In the genomic region with DNA sequence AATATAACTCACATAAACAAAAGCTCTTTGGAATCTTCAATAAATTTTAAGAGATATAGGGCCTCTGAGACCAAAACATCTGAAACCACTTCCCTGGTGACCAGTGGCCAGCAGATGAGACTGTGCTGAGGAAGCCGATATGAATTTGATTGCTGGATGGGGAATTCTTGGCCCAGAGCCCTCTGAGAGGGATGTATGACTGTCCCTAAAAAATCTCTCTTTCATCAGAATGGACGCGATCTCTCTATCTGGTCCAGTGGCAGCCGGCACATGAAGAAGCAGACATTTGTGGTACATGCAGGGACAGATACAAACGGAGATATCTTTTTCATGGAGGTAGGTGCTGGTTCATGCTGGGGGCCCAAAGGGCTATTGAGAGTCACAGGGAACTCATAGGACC, we compare ENCODE assay signal across 22 cellular contexts. TPM values are rescaled to one million over a fixed set of nuclear protein-coding genes. Genes with fewer than 3 reads are reported as not detected.
"Had no signal": no experiment of that assay in that cellular context is flagged by ENCODE, and none has a peak within 500 bp of the region (broad histone marks: within the 10 kb centered on the region; RNA-seq: fewer than 3 reads in every experiment).

No MANE protein-coding gene starts in this region.

- H3K9me3 ChIP-seq: ascending aorta, esophagus squamous epithelium, left ventricle myocardium inferior, psoas muscle, transverse colon, uterus had no signal

- H3K4me1 ChIP-seq: ascending aorta, esophagus squamous epithelium, psoas muscle, transverse colon, uterus had no signal

- H3K36me3 ChIP-seq: uterus had no signal

- H3K4me3 ChIP-seq: ascending aorta, esophagus squamous epithelium, left ventricle myocardium inferior, psoas muscle, skin epidermis, transverse colon, uterus had no signal

- H3K27ac ChIP-seq: ascending aorta, esophagus squamous epithelium, left ventricle myocardium inferior, psoas muscle, skin epidermis, transverse colon, uterus had no signal

- H3K9me3 Mint-ChIP-seq: activated CD4-positive, alpha-beta T cell treated with anti-CD3 and anti-CD28 coated beads, Interleukin-2, amount 10 ng/mL, durations not matched to agents 7 days and 5 days; activated naive CD4-positive, alpha-beta T cell treated with anti-CD3 and anti-CD28 coated beads, Interleukin-2, amount 10 ng/mL, durations not matched to agents 7 days and 5 days; activated T-cell treated with anti-CD3 and anti-CD28 coated beads, Interleukin-2, amount 50 U/mL, for 4 hours; dendritic cell treated with granulocyte-macrophage colony-stimulating factor and Interleukin-4, amounts not matched to agents 40 ng/mL and 50 ng/mL, for 4 days; stimulated activated naive CD8-positive, alpha-beta T cell treated with anti-CD3 and anti-CD28 coated beads, Interleukin-15, Interleukin-2, amounts not matched to agents 100 ng/mL and 50 ng/mL, for 24 hours had no signal

- H3K27ac Mint-ChIP-seq: activated CD4-positive, alpha-beta T cell treated with anti-CD3 and anti-CD28 coated beads, Interleukin-2, amount 10 ng/mL, durations not matched to agents 7 days and 5 days; activated CD8-positive, alpha-beta T cell treated with anti-CD3 and anti-CD28 coated beads, Interleukin-2, amount 10 ng/mL, durations not matched to agents 7 days and 5 days; activated naive CD4-positive, alpha-beta T cell treated with anti-CD3 and anti-CD28 coated beads, Interleukin-2, amount 10 ng/mL, durations not matched to agents 7 days and 5 days; dendritic cell treated with granulocyte-macrophage colony-stimulating factor and Interleukin-4, amounts not matched to agents 40 ng/mL and 50 ng/mL, for 4 days; stimulated activated naive CD8-positive, alpha-beta T cell treated with anti-CD3 and anti-CD28 coated beads, Interleukin-15, Interleukin-2, amounts not matched to agents 100 ng/mL and 50 ng/mL, for 24 hours had no signal

- DNase-seq: activated CD4-positive, alpha-beta T cell treated with anti-CD3 and anti-CD28 coated beads, Interleukin-2, amount 10 ng/mL, durations not matched to agents 7 days and 5 days; activated CD8-positive, alpha-beta T cell treated with anti-CD3 and anti-CD28 coated beads, Interleukin-2, amount 10 ng/mL, durations not matched to agents 7 days and 5 days; activated effector memory CD4-positive, alpha-beta T cell treated with Interleukin-2 at 50 U/mL for 16 hours; activated naive CD4-positive, alpha-beta T cell treated with anti-CD3 and anti-CD28 coated beads, Interleukin-2, amount 10 ng/mL, durations not matched to agents 7 days and 5 days; activated T-cell treated with anti-CD3 and anti-CD28 coated beads, Interleukin-2, amount 50 U/mL, for 4 hours; effector CD8-positive, alpha-beta T cell; esophagus squamous epithelium; foreskin melanocyte; left ventricle myocardium inferior; mammary epithelial cell; psoas muscle; transverse colon; uterus had no signal

- H3K27me3 ChIP-seq: ascending aorta, esophagus squamous epithelium, transverse colon, uterus had no signal

- H3K27me3 Mint-ChIP-seq: activated CD4-positive, alpha-beta T cell treated with anti-CD3 and anti-CD28 coated beads, Interleukin-2, amount 10 ng/mL, durations not matched to agents 7 days and 5 days; activated naive CD4-positive, alpha-beta T cell treated with anti-CD3 and anti-CD28 coated beads, Interleukin-2, amount 10 ng/mL, durations not matched to agents 7 days and 5 days; dendritic cell treated with granulocyte-macrophage colony-stimulating factor and Interleukin-4, amounts not matched to agents 40 ng/mL and 50 ng/mL, for 4 days; stimulated activated naive CD8-positive, alpha-beta T cell treated with anti-CD3 and anti-CD28 coated beads, Interleukin-15, Interleukin-2, amounts not matched to agents 100 ng/mL and 50 ng/mL, for 24 hours had no signal

- ATAC-seq: activated CD4-positive, CD25-positive, alpha-beta regulatory T cell treated with anti-CD3 and anti-CD28 coated beads, Interleukin-2, amount 50 U/mL, for 24 hours; activated CD8-positive, alpha-beta T cell treated with anti-CD3 and anti-CD28 coated beads, Interleukin-2, amount 10 ng/mL, durations not matched to agents 7 days and 5 days; activated T-cell treated with anti-CD3 and anti-CD28 coated beads, Interleukin-2, amount 50 U/mL, for 4 hours; psoas muscle; right cardiac atrium had no signal

- H3K4me3 Mint-ChIP-seq: activated CD4-positive, alpha-beta T cell treated with anti-CD3 and anti-CD28 coated beads, Interleukin-2, amount 10 ng/mL, durations not matched to agents 7 days and 5 days; activated CD8-positive, alpha-beta T cell treated with anti-CD3 and anti-CD28 coated beads, Interleukin-2, amount 10 ng/mL, durations not matched to agents 7 days and 5 days; activated naive CD4-positive, alpha-beta T cell treated with anti-CD3 and anti-CD28 coated beads, Interleukin-2, amount 10 ng/mL, durations not matched to agents 7 days and 5 days; activated T-cell treated with anti-CD3 and anti-CD28 coated beads, Interleukin-2, amount 50 U/mL, for 4 hours; dendritic cell treated with granulocyte-macrophage colony-stimulating factor and Interleukin-4, amounts not matched to agents 40 ng/mL and 50 ng/mL, for 4 days; stimulated activated naive CD8-positive, alpha-beta T cell treated with anti-CD3 and anti-CD28 coated beads, Interleukin-15, Interleukin-2, amounts not matched to agents 100 ng/mL and 50 ng/mL, for 24 hours had no signal

RNA-seq across cellular contexts. Expression of gene MYBPC3, which starts 37.5 kb away (rescaled TPM):
- total RNA-seq: activated CD4-positive, alpha-beta T cell treated with anti-CD3 and anti-CD28 coated beads, Interleukin-2, amount 10 ng/mL, durations not matched to agents 7 days and 5 days; activated CD8-positive, alpha-beta T cell treated with anti-CD3 and anti-CD28 coated beads, Interleukin-2, amount 10 ng/mL, durations not matched to agents 7 days and 5 days; activated T-cell treated with anti-CD3 and anti-CD28 coated beads, Interleukin-2, amount 50 U/mL, for 4 hours; ascending aorta; kidney epithelial cell; mammary epithelial cell; T-helper 1 cell treated with Interleukin-12 subunit alpha and Interleukin-12 subunit beta and Interleukin-4 antibody, amounts not matched to agents 30 ng/mL and 1 ng/mL, for 36 hours; transverse colon had no signal
- polyA plus RNA-seq: mammary epithelial cell, neural cell had no signal
